In genomic region chr9:120374239-120374638, GRCh38 we compare ENCODE assay signal across 1 cellular context.
TF ChIP-seq lines count a peak whose summit lies in the region.

No MANE protein-coding gene starts in this region.

TF ChIP-seq in IMR-90, 13 proteins besides CTCF, POLR2A, EP300 and RAD21:
- no peak for TF ChIP-seq RFX5 (IDR thresholded peaks at IDR 0.05; ENCODE audit: low read depth, low read length)
- no peak for TF ChIP-seq FOS (IDR thresholded peaks at IDR 0.05; ENCODE audit: low read depth, low read length)
- TF ChIP-seq, protein P1, sequence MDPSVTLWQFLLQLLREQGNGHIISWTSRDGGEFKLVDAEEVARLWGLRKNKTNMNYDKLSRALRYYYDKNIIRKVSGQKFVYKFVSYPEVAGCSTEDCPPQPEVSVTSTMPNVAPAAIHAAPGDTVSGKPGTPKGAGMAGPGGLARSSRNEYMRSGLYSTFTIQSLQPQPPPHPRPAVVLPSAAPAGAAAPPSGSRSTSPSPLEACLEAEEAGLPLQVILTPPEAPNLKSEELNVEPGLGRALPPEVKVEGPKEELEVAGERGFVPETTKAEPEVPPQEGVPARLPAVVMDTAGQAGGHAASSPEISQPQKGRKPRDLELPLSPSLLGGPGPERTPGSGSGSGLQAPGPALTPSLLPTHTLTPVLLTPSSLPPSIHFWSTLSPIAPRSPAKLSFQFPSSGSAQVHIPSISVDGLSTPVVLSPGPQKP (IDR thresholded peaks at IDR 0.05; ENCODE audit: borderline replicate concordance, low read depth, low read length) = no peak
- no peak for TF ChIP-seq MXI1 (IDR thresholded peaks at IDR 0.05; ENCODE audit: borderline replicate concordance, low read depth, low read length)
- no peak for TF ChIP-seq BHLHE40 (IDR thresholded peaks at IDR 0.05; ENCODE audit: low read depth, low read length)
- TF ChIP-seq SMC3 (IDR thresholded peaks at IDR 0.05; ENCODE audit: low read depth, low read length) = no peak
- no peak for TF ChIP-seq MAFK (IDR thresholded peaks at IDR 0.05; ENCODE audit: low read depth, low read length)
- no peak for TF ChIP-seq RCOR1 (IDR thresholded peaks at IDR 0.05; ENCODE audit: insufficient replicate concordance, low read length)
- TF ChIP-seq NFE2L2 (IDR thresholded peaks at IDR 0.05; ENCODE audit: low read depth, low read length) = no peak
- TF ChIP-seq MAZ (IDR thresholded peaks at IDR 0.05; ENCODE audit: borderline replicate concordance, low read depth, low read length) = no peak
- no peak for TF ChIP-seq CEBPB (IDR thresholded peaks at IDR 0.05; ENCODE audit: low read depth, low read length)
- TF ChIP-seq, protein P2, sequence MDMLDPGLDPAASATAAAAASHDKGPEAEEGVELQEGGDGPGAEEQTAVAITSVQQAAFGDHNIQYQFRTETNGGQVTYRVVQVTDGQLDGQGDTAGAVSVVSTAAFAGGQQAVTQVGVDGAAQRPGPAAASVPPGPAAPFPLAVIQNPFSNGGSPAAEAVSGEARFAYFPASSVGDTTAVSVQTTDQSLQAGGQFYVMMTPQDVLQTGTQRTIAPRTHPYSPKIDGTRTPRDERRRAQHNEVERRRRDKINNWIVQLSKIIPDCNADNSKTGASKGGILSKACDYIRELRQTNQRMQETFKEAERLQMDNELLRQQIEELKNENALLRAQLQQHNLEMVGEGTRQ (IDR thresholded peaks at IDR 0.05; ENCODE audit: low read depth, low read length) = no peak
- TF ChIP-seq CHD1 (IDR thresholded peaks at IDR 0.05; ENCODE audit: low read depth, low read length) = no peak
